In genomic region chr15:52464478-52464877, GRCh38 we compare ENCODE assay signal across 8 cellular contexts.
DNase-seq lines count a peak whose midpoint lies in the region; ATAC-seq lines count a peak whose summit lies in the region.

No MANE protein-coding gene starts in this region.

- ATAC-seq in activated T-cell treated with anti-CD3 and anti-CD28 coated beads, Interleukin-2, amount 50 U/mL, for 4 hours, result peak; percentile 63 to 80
- peak; percentile 60 for ATAC-seq in HG02678 (IDR thresholded peaks at IDR 0.05; ENCODE audit: unreplicated experiment)
- peak; percentile 91 for ATAC-seq in stimulated activated effector memory CD8-positive, alpha-beta T cell treated with anti-CD3 and anti-CD28 coated beads, Interleukin-12 subunit alpha, Interleukin-12 subunit beta, amount 100 ng/mL, for 72 hours

- DNase-seq in activated T-cell treated with anti-CD3 and anti-CD28 coated beads, Interleukin-2, amount 50 U/mL, for 4 hours, result no peak
- DNase-seq in activated T-cell treated with anti-CD3 and anti-CD28 coated beads, Interleukin-2, amount 50 U/mL, for 1 hour, result no peak
- peak; percentile 9 for DNase-seq in RKO (ENCODE audit: low spot score)
- no peak for DNase-seq in stimulated activated effector memory CD8-positive, alpha-beta T cell treated with anti-CD3 and anti-CD28 coated beads, Interleukin-12 subunit alpha, Interleukin-12 subunit beta, amount 100 ng/mL, for 72 hours (ENCODE audit: low spot score in 2 of 2)
- no peak for DNase-seq in inferior parietal cortex (ENCODE audit: extremely low spot score)
- DNase-seq in cerebellar nuclear complex (lab: John Stamatoyannopoulos, UW), result no peak
- DNase-seq in SW 1271 (lab: John Stamatoyannopoulos, UW), result no peak

- H3K27ac Mint-ChIP-seq in stimulated activated effector memory CD8-positive, alpha-beta T cell treated with anti-CD3 and anti-CD28 coated beads, Interleukin-12 subunit alpha, Interleukin-12 subunit beta, amount 100 ng/mL, for 72 hours, result peak overlapping the region; percentile 95

- H3K4me3 Mint-ChIP-seq in activated T-cell treated with anti-CD3 and anti-CD28 coated beads, Interleukin-2, amount 50 U/mL, for 4 hours, result peak overlapping the region; percentile 46
- peak overlapping the region; percentile 66 for H3K4me3 Mint-ChIP-seq in stimulated activated effector memory CD8-positive, alpha-beta T cell treated with anti-CD3 and anti-CD28 coated beads, Interleukin-12 subunit alpha, Interleukin-12 subunit beta, amount 100 ng/mL, for 72 hours

- H3K27me3 Mint-ChIP-seq in activated T-cell treated with anti-CD3 and anti-CD28 coated beads, Interleukin-2, amount 50 U/mL, for 4 hours (ENCODE audit: low read depth), result no peaks in the 10 kb centered on the region

- peaks cover 13% of the 10 kb centered on the region for H3K36me3 Mint-ChIP-seq in activated T-cell treated with anti-CD3 and anti-CD28 coated beads, Interleukin-2, amount 50 U/mL, for 4 hours (ENCODE audit: insufficient read depth)
- no peaks in the 10 kb centered on the region for H3K36me3 Mint-ChIP-seq in stimulated activated effector memory CD8-positive, alpha-beta T cell treated with anti-CD3 and anti-CD28 coated beads, Interleukin-12 subunit alpha, Interleukin-12 subunit beta, amount 100 ng/mL, for 72 hours

- peaks cover 12% of the 10 kb centered on the region for H3K9me3 Mint-ChIP-seq in activated T-cell treated with anti-CD3 and anti-CD28 coated beads, Interleukin-2, amount 50 U/mL, for 4 hours
- peaks cover 5% of the 10 kb centered on the region for H3K9me3 Mint-ChIP-seq in stimulated activated effector memory CD8-positive, alpha-beta T cell treated with anti-CD3 and anti-CD28 coated beads, Interleukin-12 subunit alpha, Interleukin-12 subunit beta, amount 100 ng/mL, for 72 hours

- peaks cover 41% of the 10 kb centered on the region for H3K4me1 Mint-ChIP-seq in activated T-cell treated with anti-CD3 and anti-CD28 coated beads, Interleukin-2, amount 50 U/mL, for 4 hours (ENCODE audit: low read depth)
- peaks cover 53% of the 10 kb centered on the region for H3K4me1 Mint-ChIP-seq in stimulated activated effector memory CD8-positive, alpha-beta T cell treated with anti-CD3 and anti-CD28 coated beads, Interleukin-12 subunit alpha, Interleukin-12 subunit beta, amount 100 ng/mL, for 72 hours
